In genomic region chr5:61379677-61380076, GRCh38 we compare ENCODE assay signal across 2 cellular contexts.
TF ChIP-seq lines count a peak whose summit lies in the region.

No MANE protein-coding gene starts in this region.

TF ChIP-seq in GM23338, 12 proteins besides CTCF, POLR2A, EP300 and RAD21:
- TF ChIP-seq JUNB (IDR thresholded peaks at IDR 0.05; ENCODE audit: unreplicated experiment) (no peak), NANOG (IDR thresholded peaks at IDR 0.05; ENCODE audit: borderline replicate concordance) (no peak; the same call in 1 of the 2 replicates), ZNF331 (CRISPR knock-in tag; IDR thresholded peaks at IDR 0.05; ENCODE audit: low read depth) (no peak), EZH2 (IDR thresholded peaks at IDR 0.05; ENCODE audit: low read depth, unreplicated experiment) (no peak), EZH2phosphoT487 (IDR thresholded peaks at IDR 0.05; ENCODE audit: unreplicated experiment) (no peak), STAT1 (IDR thresholded peaks at IDR 0.05; ENCODE audit: unreplicated experiment) (no peak), POLR2AphosphoS5 (IDR thresholded peaks at IDR 0.05; ENCODE audit: low read depth) (no peak)
- TF ChIP-seq, protein P1, sequence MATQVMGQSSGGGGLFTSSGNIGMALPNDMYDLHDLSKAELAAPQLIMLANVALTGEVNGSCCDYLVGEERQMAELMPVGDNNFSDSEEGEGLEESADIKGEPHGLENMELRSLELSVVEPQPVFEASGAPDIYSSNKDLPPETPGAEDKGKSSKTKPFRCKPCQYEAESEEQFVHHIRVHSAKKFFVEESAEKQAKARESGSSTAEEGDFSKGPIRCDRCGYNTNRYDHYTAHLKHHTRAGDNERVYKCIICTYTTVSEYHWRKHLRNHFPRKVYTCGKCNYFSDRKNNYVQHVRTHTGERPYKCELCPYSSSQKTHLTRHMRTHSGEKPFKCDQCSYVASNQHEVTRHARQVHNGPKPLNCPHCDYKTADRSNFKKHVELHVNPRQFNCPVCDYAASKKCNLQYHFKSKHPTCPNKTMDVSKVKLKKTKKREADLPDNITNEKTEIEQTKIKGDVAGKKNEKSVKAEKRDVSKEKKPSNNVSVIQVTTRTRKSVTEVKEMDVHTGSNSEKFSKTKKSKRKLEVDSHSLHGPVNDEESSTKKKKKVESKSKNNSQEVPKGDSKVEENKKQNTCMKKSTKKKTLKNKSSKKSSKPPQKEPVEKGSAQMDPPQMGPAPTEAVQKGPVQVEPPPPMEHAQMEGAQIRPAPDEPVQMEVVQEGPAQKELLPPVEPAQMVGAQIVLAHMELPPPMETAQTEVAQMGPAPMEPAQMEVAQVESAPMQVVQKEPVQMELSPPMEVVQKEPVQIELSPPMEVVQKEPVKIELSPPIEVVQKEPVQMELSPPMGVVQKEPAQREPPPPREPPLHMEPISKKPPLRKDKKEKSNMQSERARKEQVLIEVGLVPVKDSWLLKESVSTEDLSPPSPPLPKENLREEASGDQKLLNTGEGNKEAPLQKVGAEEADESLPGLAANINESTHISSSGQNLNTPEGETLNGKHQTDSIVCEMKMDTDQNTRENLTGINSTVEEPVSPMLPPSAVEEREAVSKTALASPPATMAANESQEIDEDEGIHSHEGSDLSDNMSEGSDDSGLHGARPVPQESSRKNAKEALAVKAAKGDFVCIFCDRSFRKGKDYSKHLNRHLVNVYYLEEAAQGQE (IDR thresholded peaks at IDR 0.05; ENCODE audit: unreplicated experiment), result no peak

TF ChIP-seq in H1, 55 proteins besides CTCF, POLR2A, EP300 and RAD21:
- TF ChIP-seq KDM4A (IDR thresholded peaks at IDR 0.05; ENCODE audit: low read depth, low read length, severe bottlenecking) (no peak), MAFK (IDR thresholded peaks at IDR 0.05; ENCODE audit: low read depth, low read length) (no peak), RNF2 (IDR thresholded peaks at IDR 0.05; ENCODE audit: borderline replicate concordance, low read depth, low read length, missing control alignments, poor library complexity, severe bottlenecking) (no peak), CREB1 (IDR thresholded peaks at IDR 0.05) (no peak), SUZ12 (IDR thresholded peaks at IDR 0.05; ENCODE audit: low read length) (no peak), BRCA1 (IDR thresholded peaks at IDR 0.05; ENCODE audit: low read depth, low read length) (no peak), KDM5A (IDR thresholded peaks at IDR 0.05; ENCODE audit: low read length) (no peak), ASH2L (IDR thresholded peaks at IDR 0.05; ENCODE audit: low read length) (no peak)
- TF ChIP-seq, protein P2, sequence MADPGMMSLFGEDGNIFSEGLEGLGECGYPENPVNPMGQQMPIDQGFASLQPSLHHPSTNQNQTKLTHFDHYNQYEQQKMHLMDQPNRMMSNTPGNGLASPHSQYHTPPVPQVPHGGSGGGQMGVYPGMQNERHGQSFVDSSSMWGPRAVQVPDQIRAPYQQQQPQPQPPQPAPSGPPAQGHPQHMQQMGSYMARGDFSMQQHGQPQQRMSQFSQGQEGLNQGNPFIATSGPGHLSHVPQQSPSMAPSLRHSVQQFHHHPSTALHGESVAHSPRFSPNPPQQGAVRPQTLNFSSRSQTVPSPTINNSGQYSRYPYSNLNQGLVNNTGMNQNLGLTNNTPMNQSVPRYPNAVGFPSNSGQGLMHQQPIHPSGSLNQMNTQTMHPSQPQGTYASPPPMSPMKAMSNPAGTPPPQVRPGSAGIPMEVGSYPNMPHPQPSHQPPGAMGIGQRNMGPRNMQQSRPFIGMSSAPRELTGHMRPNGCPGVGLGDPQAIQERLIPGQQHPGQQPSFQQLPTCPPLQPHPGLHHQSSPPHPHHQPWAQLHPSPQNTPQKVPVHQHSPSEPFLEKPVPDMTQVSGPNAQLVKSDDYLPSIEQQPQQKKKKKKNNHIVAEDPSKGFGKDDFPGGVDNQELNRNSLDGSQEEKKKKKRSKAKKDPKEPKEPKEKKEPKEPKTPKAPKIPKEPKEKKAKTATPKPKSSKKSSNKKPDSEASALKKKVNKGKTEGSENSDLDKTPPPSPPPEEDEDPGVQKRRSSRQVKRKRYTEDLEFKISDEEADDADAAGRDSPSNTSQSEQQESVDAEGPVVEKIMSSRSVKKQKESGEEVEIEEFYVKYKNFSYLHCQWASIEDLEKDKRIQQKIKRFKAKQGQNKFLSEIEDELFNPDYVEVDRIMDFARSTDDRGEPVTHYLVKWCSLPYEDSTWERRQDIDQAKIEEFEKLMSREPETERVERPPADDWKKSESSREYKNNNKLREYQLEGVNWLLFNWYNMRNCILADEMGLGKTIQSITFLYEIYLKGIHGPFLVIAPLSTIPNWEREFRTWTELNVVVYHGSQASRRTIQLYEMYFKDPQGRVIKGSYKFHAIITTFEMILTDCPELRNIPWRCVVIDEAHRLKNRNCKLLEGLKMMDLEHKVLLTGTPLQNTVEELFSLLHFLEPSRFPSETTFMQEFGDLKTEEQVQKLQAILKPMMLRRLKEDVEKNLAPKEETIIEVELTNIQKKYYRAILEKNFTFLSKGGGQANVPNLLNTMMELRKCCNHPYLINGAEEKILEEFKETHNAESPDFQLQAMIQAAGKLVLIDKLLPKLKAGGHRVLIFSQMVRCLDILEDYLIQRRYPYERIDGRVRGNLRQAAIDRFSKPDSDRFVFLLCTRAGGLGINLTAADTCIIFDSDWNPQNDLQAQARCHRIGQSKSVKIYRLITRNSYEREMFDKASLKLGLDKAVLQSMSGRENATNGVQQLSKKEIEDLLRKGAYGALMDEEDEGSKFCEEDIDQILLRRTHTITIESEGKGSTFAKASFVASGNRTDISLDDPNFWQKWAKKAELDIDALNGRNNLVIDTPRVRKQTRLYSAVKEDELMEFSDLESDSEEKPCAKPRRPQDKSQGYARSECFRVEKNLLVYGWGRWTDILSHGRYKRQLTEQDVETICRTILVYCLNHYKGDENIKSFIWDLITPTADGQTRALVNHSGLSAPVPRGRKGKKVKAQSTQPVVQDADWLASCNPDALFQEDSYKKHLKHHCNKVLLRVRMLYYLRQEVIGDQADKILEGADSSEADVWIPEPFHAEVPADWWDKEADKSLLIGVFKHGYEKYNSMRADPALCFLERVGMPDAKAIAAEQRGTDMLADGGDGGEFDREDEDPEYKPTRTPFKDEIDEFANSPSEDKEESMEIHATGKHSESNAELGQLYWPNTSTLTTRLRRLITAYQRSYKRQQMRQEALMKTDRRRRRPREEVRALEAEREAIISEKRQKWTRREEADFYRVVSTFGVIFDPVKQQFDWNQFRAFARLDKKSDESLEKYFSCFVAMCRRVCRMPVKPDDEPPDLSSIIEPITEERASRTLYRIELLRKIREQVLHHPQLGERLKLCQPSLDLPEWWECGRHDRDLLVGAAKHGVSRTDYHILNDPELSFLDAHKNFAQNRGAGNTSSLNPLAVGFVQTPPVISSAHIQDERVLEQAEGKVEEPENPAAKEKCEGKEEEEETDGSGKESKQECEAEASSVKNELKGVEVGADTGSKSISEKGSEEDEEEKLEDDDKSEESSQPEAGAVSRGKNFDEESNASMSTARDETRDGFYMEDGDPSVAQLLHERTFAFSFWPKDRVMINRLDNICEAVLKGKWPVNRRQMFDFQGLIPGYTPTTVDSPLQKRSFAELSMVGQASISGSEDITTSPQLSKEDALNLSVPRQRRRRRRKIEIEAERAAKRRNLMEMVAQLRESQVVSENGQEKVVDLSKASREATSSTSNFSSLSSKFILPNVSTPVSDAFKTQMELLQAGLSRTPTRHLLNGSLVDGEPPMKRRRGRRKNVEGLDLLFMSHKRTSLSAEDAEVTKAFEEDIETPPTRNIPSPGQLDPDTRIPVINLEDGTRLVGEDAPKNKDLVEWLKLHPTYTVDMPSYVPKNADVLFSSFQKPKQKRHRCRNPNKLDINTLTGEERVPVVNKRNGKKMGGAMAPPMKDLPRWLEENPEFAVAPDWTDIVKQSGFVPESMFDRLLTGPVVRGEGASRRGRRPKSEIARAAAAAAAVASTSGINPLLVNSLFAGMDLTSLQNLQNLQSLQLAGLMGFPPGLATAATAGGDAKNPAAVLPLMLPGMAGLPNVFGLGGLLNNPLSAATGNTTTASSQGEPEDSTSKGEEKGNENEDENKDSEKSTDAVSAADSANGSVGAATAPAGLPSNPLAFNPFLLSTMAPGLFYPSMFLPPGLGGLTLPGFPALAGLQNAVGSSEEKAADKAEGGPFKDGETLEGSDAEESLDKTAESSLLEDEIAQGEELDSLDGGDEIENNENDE (IDR thresholded peaks at IDR 0.05; ENCODE audit: insufficient replicate concordance, low read length), result no peak
- TF ChIP-seq, protein P3, sequence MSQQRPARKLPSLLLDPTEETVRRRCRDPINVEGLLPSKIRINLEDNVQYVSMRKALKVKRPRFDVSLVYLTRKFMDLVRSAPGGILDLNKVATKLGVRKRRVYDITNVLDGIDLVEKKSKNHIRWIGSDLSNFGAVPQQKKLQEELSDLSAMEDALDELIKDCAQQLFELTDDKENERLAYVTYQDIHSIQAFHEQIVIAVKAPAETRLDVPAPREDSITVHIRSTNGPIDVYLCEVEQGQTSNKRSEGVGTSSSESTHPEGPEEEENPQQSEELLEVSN (IDR thresholded peaks at IDR 0.05), result no peak
